Comparison of ENCODE assay signal across 25 cellular contexts in genomic region chr7:121745856-121746255, GRCh38.
DNase-seq lines count a peak whose midpoint lies in the region; ATAC-seq, FAIRE-seq and TF ChIP-seq lines count a peak whose summit lies in the region.
"Had no signal": no experiment of that assay in that cellular context is flagged by ENCODE, and none has a peak within 500 bp of the region (broad histone marks: within the 10 kb centered on the region; RNA-seq: fewer than 3 reads in every experiment).

No MANE protein-coding gene starts in this region.

- no peak overlapping the region for H3K4me3 ChIP-seq in epithelial cell of esophagus (ENCODE audit: low read length)
- H3K4me3 ChIP-seq in esophagus muscularis mucosa: no peak overlapping the region
- H3K4me3 ChIP-seq: BLaER1, GM23338 had no signal

- H3K27ac Mint-ChIP-seq in type B pancreatic cell: peak overlapping the region; percentile 71
- H3K27ac Mint-ChIP-seq: B cell; CD4-positive, CD25-positive, alpha-beta regulatory T cell; CD8-positive, alpha-beta T cell; GM23338 had no signal

- no peaks in the 10 kb centered on the region for H3K9me3 Mint-ChIP-seq in type B pancreatic cell
- H3K9me3 Mint-ChIP-seq: CD8-positive, alpha-beta T cell; GM23338; H9 had no signal

- peak; percentile 36 for FAIRE-seq in islet of Langerhans (lab: Jason Lieb, UNC)
- FAIRE-seq: A204.1, D721Med, G401.6, GM12892, GM19239 had no signal

- H3K4me1 ChIP-seq in esophagus muscularis mucosa: no peaks in the 10 kb centered on the region
- H3K4me1 ChIP-seq: Caco-2 had no signal

- ATAC-seq in left lobe of liver: no peak
- ATAC-seq: CD8-positive, alpha-beta T cell; GM23338; HCT116 had no signal

- intact Hi-C loops in esophagus muscularis mucosa (cut with DNase I): no loop called here

- no peaks in the 10 kb centered on the region for H3K36me3 ChIP-seq in esophagus muscularis mucosa
- H3K36me3 ChIP-seq: BLaER1 had no signal

- WGBS in esophagus muscularis mucosa: 83% methylated on average over 1 of the region's 1 CpG

- no peak for TF ChIP-seq CTCF in epithelial cell of esophagus (IDR thresholded peaks at IDR 0.05; ENCODE audit: insufficient read depth, low read depth, low read length, missing control alignments)
- TF ChIP-seq CTCF in type B pancreatic cell (conservative IDR thresholded peaks at IDR 0.05): no peak
- no peak for TF ChIP-seq CTCF in esophagus muscularis mucosa (IDR thresholded peaks at IDR 0.05)

- H3K27me3 ChIP-seq in esophagus muscularis mucosa: no peaks in the 10 kb centered on the region
- H3K27me3 ChIP-seq: BLaER1 had no signal

- H3K4me1 Mint-ChIP-seq in type B pancreatic cell (ENCODE audit: unreplicated experiment): peaks cover 20% of the 10 kb centered on the region
- H3K4me1 Mint-ChIP-seq: B cell; CD4-positive, CD25-positive, alpha-beta regulatory T cell had no signal

- TF ChIP-seq EP300 in esophagus muscularis mucosa (IDR thresholded peaks at IDR 0.05): no peak

- H3K27ac ChIP-seq in esophagus muscularis mucosa (replicated peaks in 1 of 4): no peak overlapping the region
- H3K27ac ChIP-seq: 22Rv1, BLaER1, C4-2B had no signal

- no peak for TF ChIP-seq POLR2A in esophagus muscularis mucosa (IDR thresholded peaks at IDR 0.05; ENCODE audit: low read depth)

- H3K4me3 Mint-ChIP-seq in type B pancreatic cell: peak overlapping the region; percentile 44
- H3K4me3 Mint-ChIP-seq: B cell; CD4-positive, CD25-positive, alpha-beta regulatory T cell; CD8-positive, alpha-beta T cell; GM23338; H9 had no signal

- DNase-seq in DMS53 treated with DMSO at 0.1 percent for 48 hours (lab: John Stamatoyannopoulos, UW; ENCODE audit: unreplicated experiment) (peak; percentile 50), DMS53 (lab: John Stamatoyannopoulos, UW) (no peak), epithelial cell of esophagus (ENCODE audit: low read depth) (peak; percentile 67), type B pancreatic cell (ENCODE audit: extremely low spot score, unreplicated experiment) (no peak), esophagus muscularis mucosa (ENCODE audit: extremely low spot score) (no peak), left lobe of liver (ENCODE audit: low spot score) (no peak), iPS-NIHi11 (ENCODE audit: low spot score) (no peak)
- DNase-seq: Caco-2; CD4-positive, CD25-positive, alpha-beta regulatory T cell; CD8-positive, alpha-beta T cell; DMS 273 treated with DMSO at 0.1 percent for 48 hours; DND-41; H9 had no signal

- H3K27me3 Mint-ChIP-seq in type B pancreatic cell: no peaks in the 10 kb centered on the region
- H3K27me3 Mint-ChIP-seq: CD4-positive, CD25-positive, alpha-beta regulatory T cell had no signal

- no peaks in the 10 kb centered on the region for H3K9me3 ChIP-seq in esophagus muscularis mucosa
- H3K9me3 ChIP-seq: BLaER1, Caco-2 had no signal

- no peaks in the 10 kb centered on the region for H3K36me3 Mint-ChIP-seq in type B pancreatic cell
- H3K36me3 Mint-ChIP-seq: CD4-positive, CD25-positive, alpha-beta regulatory T cell; CD8-positive, alpha-beta T cell had no signal

Comparison
In these comparisons a context has a peak if more than half of its experiments do, and no peak if none do; other contexts are left out.
1. DNase-seq: peak in DMS53 treated with DMSO at 0.1 percent for 48 hours (single experiment) and epithelial cell of esophagus (single experiment); none in DMS53 (single experiment), type B pancreatic cell (single experiment), esophagus muscularis mucosa (single experiment), left lobe of liver (single experiment) and iPS-NIHi11 (single experiment).